8 cellular contexts compared by ENCODE assay signal in genomic region chr5:10567181-10567591, GRCh38. TPM values are rescaled to one million over a fixed set of nuclear protein-coding genes. Genes with fewer than 3 reads are reported as not detected.
DNase-seq lines count a peak whose midpoint lies in the region; ATAC-seq and TF ChIP-seq lines count a peak whose summit lies in the region.

No MANE protein-coding gene starts in this region.

- H3K27ac ChIP-seq in PC-9 (no peak overlapping the region), tibial artery (peak overlapping the region; percentile 47 to 77)

- no peaks in the 10 kb centered on the region for H3K36me3 Mint-ChIP-seq in activated T-cell treated with anti-CD3 and anti-CD28 coated beads, Interleukin-2, amount 50 U/mL, for 4 hours (ENCODE audit: insufficient read depth)

- peaks cover 33% of the 10 kb centered on the region for H3K79me2 ChIP-seq in PC-9 (ENCODE audit: low read depth)

- POLR2A ChIA-PET in PC-9 (lab: Charles Lee; ENCODE audit: unreplicated experiment) = no interaction called here

- no peaks in the 10 kb centered on the region for H3K27me3 ChIP-seq in PC-9 (ENCODE audit: insufficient read depth, low read depth)
- peaks cover 0 to 19% of the 10 kb centered on the region in 2 donors for H3K27me3 ChIP-seq in tibial artery

- TF ChIP-seq CTCF in PC-9 (conservative IDR thresholded peaks at IDR 0.05) = no peak
- no peak for TF ChIP-seq CTCF in fibroblast of the aortic adventitia (IDR thresholded peaks at IDR 0.05; ENCODE audit: insufficient read depth, low read length)
- TF ChIP-seq CTCF in tibial artery (IDR thresholded peaks at IDR 0.05) = no peak

- H3K9me2 ChIP-seq in PC-9 (ENCODE audit: insufficient read depth) = no peaks in the 10 kb centered on the region

- no peak overlapping the region for H3K4me3 ChIP-seq in PC-9
- peak overlapping the region; percentile 94 for H3K4me3 ChIP-seq in fibroblast of the aortic adventitia (ENCODE audit: low read depth, low read length)
- H3K4me3 ChIP-seq in tibial artery = no peak overlapping the region

- peaks cover 6% of the 10 kb centered on the region for H3K27me3 Mint-ChIP-seq in activated T-cell treated with anti-CD3 and anti-CD28 coated beads, Interleukin-2, amount 50 U/mL, for 4 hours (ENCODE audit: low read depth)

- peaks cover 16% of the 10 kb centered on the region; the same call in 1 of the 2 replicates for H3F3A ChIP-seq in PC-9 (ENCODE audit: insufficient read depth, low read depth)

- H3K4me3 Mint-ChIP-seq in activated T-cell treated with anti-CD3 and anti-CD28 coated beads, Interleukin-2, amount 50 U/mL, for 4 hours = peak overlapping the region; percentile 26

- peaks cover 42% of the 10 kb centered on the region for H3K4me1 ChIP-seq in PC-9 (replicated peaks; ENCODE audit: insufficient read depth)
- H3K4me1 ChIP-seq in tibial artery = peaks cover 0 to 55% (median 29%) of the 10 kb centered on the region in 4 donors

- no peak overlapping the region for H2AFZ ChIP-seq in PC-9

- peaks cover 15% of the 10 kb centered on the region for H3K4me1 Mint-ChIP-seq in activated T-cell treated with anti-CD3 and anti-CD28 coated beads, Interleukin-2, amount 50 U/mL, for 4 hours (ENCODE audit: low read depth)

- H3K36me3 ChIP-seq in PC-9 (ENCODE audit: low read depth) (no peaks in the 10 kb centered on the region), tibial artery (no peaks in the 10 kb centered on the region)

- BruUV-seq in PC-9 (replicated peaks; lab: Mats Ljungman, UMichigan) = no TSS peak

- ATAC-seq in activated T-cell treated with anti-CD3 and anti-CD28 coated beads, Interleukin-2, amount 50 U/mL, for 4 hours = no peak
- no peak for ATAC-seq in HG03432 (IDR thresholded peaks at IDR 0.05; ENCODE audit: unreplicated experiment)

- DNase-seq in activated T-cell treated with anti-CD3 and anti-CD28 coated beads, Interleukin-2, amount 50 U/mL, for 4 hours = no peak
- DNase-seq in activated T-cell treated with anti-CD3 and anti-CD28 coated beads for 4 hours (no peak), PC-9 (no peak), fibroblast of the aortic adventitia (ENCODE audit: low read depth) (no peak), tibial artery (peak in 1 of 2 donors; percentile 56), NCI-H446 treated with DMSO at 0.1 percent for 48 hours (lab: John Stamatoyannopoulos, UW) (no peak)
- no peak for DNase-seq in effector CD8-positive, alpha-beta T cell (lab: John Stamatoyannopoulos, UW)

- no peaks in the 10 kb centered on the region for H3K9me3 ChIP-seq in PC-9 (ENCODE audit: insufficient read depth, low read depth)
- no peaks in the 10 kb centered on the region for H3K9me3 ChIP-seq in tibial artery

- H4K20me1 ChIP-seq in PC-9 (ENCODE audit: insufficient read depth) = no peaks in the 10 kb centered on the region

- 0 out of 2 replicates have a peak overlapping the region, but pooled peaks have one; percentile 3 for H3K4me2 ChIP-seq in PC-9

- H3K9me3 Mint-ChIP-seq in activated T-cell treated with anti-CD3 and anti-CD28 coated beads, Interleukin-2, amount 50 U/mL, for 4 hours = no peaks in the 10 kb centered on the region

- CTCF ChIA-PET in PC-9 (lab: Charles Lee) = interaction anchor here (1.1 kb wide), 1 partner anchor 112 kb away, joined by 3 read pairs; no protein-coding TSS in a partner anchor

- intact Hi-C loops in PC-9 (cut with micrococcal nuclease; ENCODE audit: unreplicated experiment) (no loop called here), tibial artery (cut with DNase I; ENCODE audit: low total_unique reads) (no loop called here)

RNA-seq across cellular contexts. Expression of gene ANKRD33B, which starts 3.3 kb away (rescaled TPM):
- 10 to 100 TPM in 1 of 3 donors, 1 to 10 TPM in 2; 7.7 to 20.2 (median 9.7) TPM for total RNA-seq in activated T-cell treated with anti-CD3 and anti-CD28 coated beads, Interleukin-2, amount 50 U/mL, for 4 hours
- 32.1 and 37.4 TPM in 2 replicates for total RNA-seq in PC-9 (2021)
- total RNA-seq in fibroblast of the aortic adventitia (ENCODE audit: low replicate concordance) = 8.3 and 11.3 TPM in 2 replicates
